8 cellular contexts compared by ENCODE assay signal in the genomic region with DNA sequence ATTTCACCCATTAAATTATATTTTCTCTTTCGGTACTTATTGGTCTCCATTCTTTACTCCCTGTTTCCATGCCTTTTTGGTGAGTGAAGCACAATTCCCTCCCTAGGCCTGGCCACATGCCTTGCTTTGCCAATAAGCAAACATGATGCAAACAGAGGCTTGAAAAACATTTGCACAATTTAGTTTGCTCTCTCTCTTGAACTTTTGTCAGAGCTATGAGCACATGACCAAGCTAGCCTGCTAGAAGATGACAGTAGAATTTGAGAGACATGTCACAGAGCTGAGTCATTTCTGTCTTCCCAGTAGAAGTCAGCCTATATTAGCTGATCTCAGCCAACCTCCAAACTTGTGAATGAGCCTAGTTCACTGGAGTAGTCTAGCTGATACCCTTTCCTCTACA. TPM values are rescaled to one million over a fixed set of nuclear protein-coding genes. Genes with fewer than 3 reads are reported as not detected.
DNase-seq lines count a peak whose midpoint lies in the region; ATAC-seq, FAIRE-seq and TF ChIP-seq lines count a peak whose summit lies in the region.

No MANE protein-coding gene starts in this region.

- H3K4me1 ChIP-seq in kidney (ENCODE audit: control insufficient read depth in 1 of 2, insufficient read depth in 1 of 2, low read depth in 1 of 2, low read length in 2 of 2): no peaks in the 10 kb centered on the region

- no peaks in the 10 kb centered on the region for H3K9me3 ChIP-seq in kidney (ENCODE audit: control insufficient read depth in 1 of 2, low read length in 2 of 2)

- ATAC-seq in GM19372 (IDR thresholded peaks at IDR 0.05; ENCODE audit: low read depth, unreplicated experiment): peak; percentile 90
- ATAC-seq in HG03196 (IDR thresholded peaks at IDR 0.05; ENCODE audit: unreplicated experiment): peak; percentile 88
- ATAC-seq in SK-N-SH treated with all-trans-retinoic acid at 6 μM for 48 hours: peak; percentile 95
- ATAC-seq in GM19397 (IDR thresholded peaks at IDR 0.05; ENCODE audit: unreplicated experiment): no peak

- intact Hi-C loops in kidney (cut with DNase I): no loop called here

- FAIRE-seq in kidney (lab: Jason Lieb, UNC): no peak

- peak; percentile 93 for DNase-seq in DMS53 (lab: John Stamatoyannopoulos, UW)
- peak; percentile 47 for DNase-seq in kidney
- no peak for DNase-seq in NAMALWA (ENCODE audit: low spot score)
- no peak for DNase-seq in NCI-H128 (lab: John Stamatoyannopoulos, UW; ENCODE audit: unreplicated experiment)

- peaks cover 0 to 2% of the 10 kb centered on the region in 2 donors for H3K36me3 ChIP-seq in kidney (ENCODE audit: control insufficient read depth in 1 of 2, insufficient read depth in 2 of 2, low read length in 2 of 2)

- H3K4me3 ChIP-seq in kidney (ENCODE audit: low read length in 2 of 2): no peak overlapping the region

- no peak for TF ChIP-seq CTCF in kidney (IDR thresholded peaks at IDR 0.05; ENCODE audit: borderline replicate concordance, extremely low read depth, insufficient read depth)

- no peak overlapping the region for H3K27ac ChIP-seq in kidney (ENCODE audit: low read depth in 2 of 2, low read length in 2 of 2)

- H3K9ac ChIP-seq in kidney (ENCODE audit: low read length in 2 of 2): no peak overlapping the region

TF ChIP-seq in SK-N-SH treated with all-trans-retinoic acid at 6 μM for 48 hours, 23 proteins besides CTCF, POLR2A, EP300 and RAD21:
- TF ChIP-seq, protein P1, sequence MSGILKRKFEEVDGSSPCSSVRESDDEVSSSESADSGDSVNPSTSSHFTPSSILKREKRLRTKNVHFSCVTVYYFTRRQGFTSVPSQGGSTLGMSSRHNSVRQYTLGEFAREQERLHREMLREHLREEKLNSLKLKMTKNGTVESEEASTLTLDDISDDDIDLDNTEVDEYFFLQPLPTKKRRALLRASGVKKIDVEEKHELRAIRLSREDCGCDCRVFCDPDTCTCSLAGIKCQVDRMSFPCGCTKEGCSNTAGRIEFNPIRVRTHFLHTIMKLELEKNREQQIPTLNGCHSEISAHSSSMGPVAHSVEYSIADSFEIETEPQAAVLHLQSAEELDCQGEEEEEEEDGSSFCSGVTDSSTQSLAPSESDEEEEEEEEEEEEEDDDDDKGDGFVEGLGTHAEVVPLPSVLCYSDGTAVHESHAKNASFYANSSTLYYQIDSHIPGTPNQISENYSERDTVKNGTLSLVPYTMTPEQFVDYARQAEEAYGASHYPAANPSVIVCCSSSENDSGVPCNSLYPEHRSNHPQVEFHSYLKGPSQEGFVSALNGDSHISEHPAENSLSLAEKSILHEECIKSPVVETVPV (CRISPR knock-in tag; IDR thresholded peaks at IDR 0.05): no peak
- TF ChIP-seq SNAI2 (CRISPR knock-in tag; IDR thresholded peaks at IDR 0.05) (no peak), PPARA (CRISPR knock-in tag; IDR thresholded peaks at IDR 0.05; ENCODE audit: borderline replicate concordance) (no peak), ZNF8 (CRISPR knock-in tag; IDR thresholded peaks at IDR 0.05) (no peak), ZC3H10 (CRISPR knock-in tag; IDR thresholded peaks at IDR 0.05) (no peak), ZNF70 (CRISPR knock-in tag; IDR thresholded peaks at IDR 0.05) (no peak), CSDC2 (CRISPR knock-in tag; IDR thresholded peaks at IDR 0.05) (no peak), ARNTL (CRISPR knock-in tag; IDR thresholded peaks at IDR 0.05; ENCODE audit: borderline replicate concordance, low read depth) (no peak), ZFP30 (CRISPR knock-in tag; IDR thresholded peaks at IDR 0.05) (no peak), ESRRG (CRISPR knock-in tag; IDR thresholded peaks at IDR 0.05) (no peak), ZFP3 (CRISPR knock-in tag; IDR thresholded peaks at IDR 0.05) (no peak), ZNF565 (CRISPR knock-in tag; conservative IDR thresholded peaks at IDR 0.05; ENCODE audit: low read depth) (no peak)
- TF ChIP-seq, protein P2, sequence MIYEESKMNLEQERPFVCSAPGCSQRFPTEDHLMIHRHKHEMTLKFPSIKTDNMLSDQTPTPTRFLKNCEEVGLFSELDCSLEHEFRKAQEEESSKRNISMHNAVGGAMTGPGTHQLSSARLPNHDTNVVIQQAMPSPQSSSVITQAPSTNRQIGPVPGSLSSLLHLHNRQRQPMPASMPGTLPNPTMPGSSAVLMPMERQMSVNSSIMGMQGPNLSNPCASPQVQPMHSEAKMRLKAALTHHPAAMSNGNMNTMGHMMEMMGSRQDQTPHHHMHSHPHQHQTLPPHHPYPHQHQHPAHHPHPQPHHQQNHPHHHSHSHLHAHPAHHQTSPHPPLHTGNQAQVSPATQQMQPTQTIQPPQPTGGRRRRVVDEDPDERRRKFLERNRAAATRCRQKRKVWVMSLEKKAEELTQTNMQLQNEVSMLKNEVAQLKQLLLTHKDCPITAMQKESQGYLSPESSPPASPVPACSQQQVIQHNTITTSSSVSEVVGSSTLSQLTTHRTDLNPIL (CRISPR knock-in tag; IDR thresholded peaks at IDR 0.05; ENCODE audit: low read depth): no peak
- TF ChIP-seq, protein P3, sequence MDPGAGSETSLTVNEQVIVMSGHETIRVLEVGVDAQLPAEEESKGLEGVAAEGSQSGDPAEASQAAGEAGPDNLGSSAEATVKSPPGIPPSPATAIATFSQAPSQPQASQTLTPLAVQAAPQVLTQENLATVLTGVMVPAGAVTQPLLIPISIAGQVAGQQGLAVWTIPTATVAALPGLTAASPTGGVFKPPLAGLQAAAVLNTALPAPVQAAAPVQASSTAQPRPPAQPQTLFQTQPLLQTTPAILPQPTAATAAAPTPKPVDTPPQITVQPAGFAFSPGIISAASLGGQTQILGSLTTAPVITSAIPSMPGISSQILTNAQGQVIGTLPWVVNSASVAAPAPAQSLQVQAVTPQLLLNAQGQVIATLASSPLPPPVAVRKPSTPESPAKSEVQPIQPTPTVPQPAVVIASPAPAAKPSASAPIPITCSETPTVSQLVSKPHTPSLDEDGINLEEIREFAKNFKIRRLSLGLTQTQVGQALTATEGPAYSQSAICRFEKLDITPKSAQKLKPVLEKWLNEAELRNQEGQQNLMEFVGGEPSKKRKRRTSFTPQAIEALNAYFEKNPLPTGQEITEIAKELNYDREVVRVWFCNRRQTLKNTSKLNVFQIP (CRISPR knock-in tag; IDR thresholded peaks at IDR 0.05; ENCODE audit: borderline replicate concordance, low read depth): no peak

RNA-seq across cellular contexts. Expression of a gene that starts 24.6 kb away (rescaled TPM):
- total RNA-seq in kidney: 0.41 TPM
- 19.2 TPM for polyA plus RNA-seq in kidney (ENCODE audit: insufficient read depth, low read depth, low replicate concordance)

Comparison
In these comparisons a context has a peak if more than half of its experiments do, and no peak if none do; other contexts are left out.
1. DNase-seq: peak in DMS53 (single experiment) and kidney (single experiment); none in NAMALWA (single experiment) and NCI-H128 (single experiment).